In genomic region chr3:149455366-149455765, GRCh38 we compare ENCODE assay signal across 25 cellular contexts. TPM values are rescaled to one million over a fixed set of nuclear protein-coding genes. Genes with fewer than 3 reads are reported as not detected.
"Had no signal": no experiment of that assay in that cellular context is flagged by ENCODE, and none has a peak within 500 bp of the region (broad histone marks: within the 10 kb centered on the region; RNA-seq: fewer than 3 reads in every experiment).

No MANE protein-coding gene starts in this region.

- H3K36me3 Mint-ChIP-seq: activated naive CD4-positive, alpha-beta T cell treated with anti-CD3 and anti-CD28 coated beads, Interleukin-2, amount 10 ng/mL, durations not matched to agents 7 days and 5 days; activated naive CD8-positive, alpha-beta T cell treated with anti-CD3 and anti-CD28 coated beads for 36 hours had no signal

- H3K27me3 Mint-ChIP-seq: activated naive CD8-positive, alpha-beta T cell treated with anti-CD3 and anti-CD28 coated beads for 36 hours had no signal

- H3K27ac Mint-ChIP-seq: activated CD8-positive, alpha-beta T cell treated with anti-CD3 and anti-CD28 coated beads for 36 hours; activated naive CD4-positive, alpha-beta T cell treated with anti-CD3 and anti-CD28 coated beads, Interleukin-2, amount 10 ng/mL, durations not matched to agents 7 days and 5 days; activated naive CD8-positive, alpha-beta T cell treated with anti-CD3 and anti-CD28 coated beads for 36 hours; activated T-cell treated with anti-CD3 and anti-CD28 coated beads, Interleukin-2, amount 50 U/mL, for 72 hours; activated T-helper 2 cell treated with anti-CD3 and anti-CD28 coated beads, Interferon-gamma antibody, Interleukin-2, Interleukin-4, amounts not matched to agents 10 μg/mL and 5 μg/mL and 100 μg/mL, durations not matched to agents 14 hours and 24 hours and 36 hours; T-helper 1 cell treated with Interleukin-12 subunit alpha and Interleukin-12 subunit beta and Interleukin-4 antibody, amounts not matched to agents 30 μg/mL and 1 μg/mL, for 36 hours had no signal

- H3K4me2 ChIP-seq: KMS-11 had no signal

- H3K4me3 Mint-ChIP-seq: activated CD8-positive, alpha-beta T cell treated with anti-CD3 and anti-CD28 coated beads for 36 hours; activated naive CD4-positive, alpha-beta T cell treated with anti-CD3 and anti-CD28 coated beads, Interleukin-2, amount 10 ng/mL, durations not matched to agents 7 days and 5 days; activated naive CD8-positive, alpha-beta T cell treated with anti-CD3 and anti-CD28 coated beads for 36 hours; activated T-cell treated with anti-CD3 and anti-CD28 coated beads, Interleukin-2, amount 50 U/mL, for 72 hours; T-helper 1 cell treated with Interleukin-12 subunit alpha and Interleukin-12 subunit beta and Interleukin-4 antibody, amounts not matched to agents 30 μg/mL and 1 μg/mL, for 36 hours had no signal

- H3K4me1 ChIP-seq: SJCRH30 had no signal

- H3K27me3 ChIP-seq: SJCRH30 had no signal

- ATAC-seq: activated CD4-positive, CD25-positive, alpha-beta regulatory T cell treated with anti-CD3 and anti-CD28 coated beads, Interleukin-2, amount 50 U/mL, for 24 hours; activated T-cell treated with anti-CD3 and anti-CD28 coated beads, Interleukin-2, amount 50 U/mL, for 72 hours had no signal

- H3K9ac ChIP-seq: KMS-11 had no signal

- H3K27ac ChIP-seq: KMS-11, SJCRH30 had no signal

- H3K4me3 ChIP-seq: SJCRH30 had no signal

- DNase-seq: activated CD4-positive, alpha-beta T cell treated with anti-CD3 and anti-CD28 coated beads for 4 hours; activated CD8-positive, alpha-beta memory T cell treated with anti-CD3 and anti-CD28 coated beads, Interleukin-2, amount 50 U/mL, for 4 hours; activated CD8-positive, alpha-beta T cell treated with anti-CD3 and anti-CD28 coated beads for 36 hours; activated gamma-delta T cell treated with Interleukin-2 at 50 U/mL for 16 hours; activated naive CD4-positive, alpha-beta T cell treated with anti-CD3 and anti-CD28 coated beads, Interleukin-2, amount 10 ng/mL, durations not matched to agents 7 days and 5 days; activated naive CD8-positive, alpha-beta T cell treated with anti-CD3 and anti-CD28 coated beads for 36 hours; activated T-cell treated with anti-CD3 and anti-CD28 coated beads, Interleukin-2, amount 50 U/mL, for 72 hours; NCI-H1092; NCI-H1417; NCI-H1930; NCI-H2171 treated with DMSO at 0.1 percent for 48 hours; NCI-H345; NCI-H510A; NCI-H526 treated with DMSO at 0.1 percent for 48 hours; NCI-H82; Right ventricle myocardium superior; RPMI8226; SJCRH30 had no signal

- H3K4me1 Mint-ChIP-seq: activated naive CD4-positive, alpha-beta T cell treated with anti-CD3 and anti-CD28 coated beads, Interleukin-2, amount 10 ng/mL, durations not matched to agents 7 days and 5 days; activated naive CD8-positive, alpha-beta T cell treated with anti-CD3 and anti-CD28 coated beads for 36 hours had no signal

- H3K36me3 ChIP-seq: SJCRH30 had no signal

RNA-seq across cellular contexts. Expression of gene TM4SF4, which starts 19.1 kb away (rescaled TPM):
- total RNA-seq: activated CD8-positive, alpha-beta T cell treated with anti-CD3 and anti-CD28 coated beads for 36 hours; activated naive CD8-positive, alpha-beta T cell treated with anti-CD3 and anti-CD28 coated beads for 36 hours; activated T-cell treated with anti-CD3 and anti-CD28 coated beads, Interleukin-2, amount 50 U/mL, for 72 hours; activated T-helper 2 cell treated with anti-CD3 and anti-CD28 coated beads, Interferon-gamma antibody, Interleukin-2, Interleukin-4, amounts not matched to agents 10 μg/mL and 5 μg/mL and 100 μg/mL, durations not matched to agents 14 hours and 24 hours and 36 hours; cardiac septum; MCF 10A; OCI-LY7; Right ventricle myocardium superior; SJCRH30 had no signal
